ENCODE assay signal across 13 cellular contexts in the genomic region with DNA sequence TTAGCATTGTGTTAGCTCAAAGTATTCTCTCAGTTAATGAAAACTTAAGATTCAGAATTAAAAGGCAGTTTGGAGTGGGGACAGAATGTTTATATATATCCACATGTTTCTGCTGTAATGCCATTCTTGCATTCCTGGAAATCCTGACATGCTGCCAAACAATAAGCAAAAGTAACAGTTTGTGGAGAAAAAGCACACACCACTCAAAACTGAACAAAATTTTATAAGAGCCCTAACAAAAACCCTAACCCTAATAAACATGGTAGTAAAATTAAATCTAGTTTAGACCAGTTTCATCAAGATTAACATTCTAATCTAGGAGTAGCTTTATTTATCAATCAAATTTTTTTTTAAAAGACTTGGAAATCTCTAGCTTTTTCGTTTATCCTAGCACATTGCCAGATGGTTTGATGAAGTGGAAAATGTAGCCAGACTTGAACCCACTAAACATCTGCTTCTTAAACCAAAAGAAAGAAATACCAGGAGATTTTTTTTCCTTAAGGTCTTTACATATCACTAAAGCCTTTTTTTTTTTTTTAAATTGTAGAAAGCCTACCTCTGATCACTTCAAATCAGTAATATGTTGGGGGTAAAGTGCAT. TPM values are rescaled to one million over a fixed set of nuclear protein-coding genes. Genes with fewer than 3 reads are reported as not detected.
DNase-seq lines count a peak whose midpoint lies in the region; TF ChIP-seq lines count a peak whose summit lies in the region.
"Had no signal": no experiment of that assay in that cellular context is flagged by ENCODE, and none has a peak within 500 bp of the region (broad histone marks: within the 10 kb centered on the region; RNA-seq: fewer than 3 reads in every experiment).

No MANE protein-coding gene starts in this region.

- DNase-seq in GM04504 (ENCODE audit: low read depth) (peak; percentile 45), ascending aorta (ENCODE audit: low spot score in 2 of 2) (no peak), glomerular visceral epithelial cell (ENCODE audit: extremely low spot score) (peak; percentile 35), stomach (no peak), ureter (ENCODE audit: low spot score) (no peak), NCI-H187 (lab: John Stamatoyannopoulos, UW) (no peak), ecto neural progenitor cell (ENCODE audit: low spot score) (no peak)
- no peak for DNase-seq in stimulated activated CD4-positive, alpha-beta T cell treated with anti-CD3 and anti-CD28 coated beads, Interleukin-4, amount 100 ng/mL, for 1 hour
- DNase-seq: activated CD4-positive, alpha-beta T cell treated with anti-CD3 and anti-CD28 coated beads for 48 hours; KBM-7; mammary epithelial cell; NCI-H1694 treated with DMSO at 0.1 percent for 48 hours had no signal

- H3K4me1 ChIP-seq in ascending aorta (peaks cover 4 to 23% of the 10 kb centered on the region in 2 donors), stomach (peaks cover 11 to 64% (median 38%) of the 10 kb centered on the region in 4 donors)

- intact Hi-C loops in ascending aorta (cut with DNase I) (no loop called here), stomach (cut with DNase I; ENCODE audit: low total_unique reads) (no loop called here)

- no peak for TF ChIP-seq POLR2A in stomach (IDR thresholded peaks at IDR 0.05)

- H3K27ac ChIP-seq in ascending aorta (peak overlapping the region; percentile 53 to 57), stomach (peak overlapping the region in 3 of 5 donors; percentile 7 to 56 (median 18))

- 34 to 57% (median 45%) methylated on average over 1 of the region's 1 CpG for WGBS in stomach, 5 donors

- no peaks in the 10 kb centered on the region for H3K36me3 ChIP-seq in ascending aorta
- H3K36me3 ChIP-seq in stomach: no peaks in the 10 kb centered on the region
- H3K36me3 ChIP-seq: HAP-1 had no signal

- H3K9me3 ChIP-seq in ascending aorta (no peaks in the 10 kb centered on the region), stomach (no peaks in the 10 kb centered on the region)
- H3K9me3 ChIP-seq: HAP-1 had no signal

- TF ChIP-seq EP300 in stomach (IDR thresholded peaks at IDR 0.05): no peak

- H3K27me3 ChIP-seq in ascending aorta (no peaks in the 10 kb centered on the region), stomach (no peaks in the 10 kb centered on the region)

- TF ChIP-seq CTCF in ascending aorta (IDR thresholded peaks at IDR 0.05): no peak
- no peak for TF ChIP-seq CTCF in stomach (IDR thresholded peaks at IDR 0.05)

- no peak overlapping the region for H3K4me3 ChIP-seq in ascending aorta
- H3K4me3 ChIP-seq in stomach: no peak overlapping the region
- H3K4me3 ChIP-seq: HAP-1 had no signal

RNA-seq across cellular contexts. Expression of gene TCAIM, which starts 3.7 kb away (rescaled TPM):
- total RNA-seq in ascending aorta (17.0 TPM), stomach (10 to 100 TPM; 10.7 to 42.6 (median 13.3) TPM), ureter (40.6 TPM)
- 10 to 100 TPM in 2 of 3 donors, 1 to 10 TPM in 1; 9.8 to 23.4 (median 12.6) TPM for polyA plus RNA-seq in stomach

Comparison
In these comparisons a context has a peak if more than half of its experiments do, and no peak if none do; other contexts are left out.
1. DNase-seq: peak in GM04504 (single experiment) and glomerular visceral epithelial cell (single experiment); none in ascending aorta (0 of 2), stomach (single experiment), stimulated activated CD4-positive, alpha-beta T cell treated with anti-CD3 and anti-CD28 coated beads, Interleukin-4, amount 100 ng/mL, for 1 hour (single experiment), ureter (single experiment), NCI-H187 (0 of 2) and ecto neural progenitor cell (single experiment).